Comparison of ENCODE assay signal across 9 cellular contexts in genomic region chr11:96228911-96229310, GRCh38.
DNase-seq lines count a peak whose midpoint lies in the region; ATAC-seq and TF ChIP-seq lines count a peak whose summit lies in the region.
"Had no signal": no experiment of that assay in that cellular context is flagged by ENCODE, and none has a peak within 500 bp of the region (broad histone marks: within the 10 kb centered on the region; RNA-seq: fewer than 3 reads in every experiment).

No MANE protein-coding gene starts in this region.

- no peak for TF ChIP-seq CTCF in gastroesophageal sphincter (IDR thresholded peaks at IDR 0.05)

- POLR2A ChIA-PET in activated CD4-positive, alpha-beta T cell treated with anti-CD3 and anti-CD28 coated beads for 36 hours (lab: Charles Lee): no interaction called here

- TF ChIP-seq EP300 in gastroesophageal sphincter (IDR thresholded peaks at IDR 0.05): no peak

- no peak for TF ChIP-seq POLR2A in gastroesophageal sphincter (IDR thresholded peaks at IDR 0.05)

- no peak for ATAC-seq in activated CD4-positive, alpha-beta T cell treated with anti-CD3 and anti-CD28 coated beads for 36 hours
- ATAC-seq in gastroesophageal sphincter (no peak), GM21381 (IDR thresholded peaks at IDR 0.05; ENCODE audit: unreplicated experiment) (no peak), HG03108 (IDR thresholded peaks at IDR 0.05; ENCODE audit: unreplicated experiment) (no peak)
- ATAC-seq in stimulated activated memory B cell treated with anti-CD40 and anti-IgM and Interleukin-4, amounts not matched to agents 10 μg/mL and 1 μg/mL and 100 μg/mL, for 72 hours: no peak

- H3K36me3 ChIP-seq in gastroesophageal sphincter: no peaks in the 10 kb centered on the region

- DNase-seq in activated CD4-positive, alpha-beta T cell treated with anti-CD3 and anti-CD28 coated beads for 36 hours: no peak
- no peak for DNase-seq in activated CD4-positive, alpha-beta T cell treated with anti-CD3 and anti-CD28 coated beads for 1 hour
- no peak for DNase-seq in activated naive CD8-positive, alpha-beta T cell treated with anti-CD3 and anti-CD28 coated beads for 36 hours
- DNase-seq in OCI-M1 (lab: John Stamatoyannopoulos, UW): no peak
- DNase-seq: stimulated activated CD4-positive, alpha-beta T cell treated with anti-CD3 and anti-CD28 coated beads, Interleukin-12 subunit alpha, Interleukin-12 subunit beta, amount 100 ng/mL, for 4 hours had no signal

- H3K27me3 Mint-ChIP-seq in activated CD4-positive, alpha-beta T cell treated with anti-CD3 and anti-CD28 coated beads for 36 hours: no peaks in the 10 kb centered on the region
- no peaks in the 10 kb centered on the region for H3K27me3 Mint-ChIP-seq in activated naive CD8-positive, alpha-beta T cell treated with anti-CD3 and anti-CD28 coated beads for 36 hours
- H3K27me3 Mint-ChIP-seq in stimulated activated memory B cell treated with anti-CD40 and anti-IgM and Interleukin-4, amounts not matched to agents 10 μg/mL and 1 μg/mL and 100 μg/mL, for 72 hours: no peaks in the 10 kb centered on the region

- no peaks in the 10 kb centered on the region for H3K9me3 Mint-ChIP-seq in activated CD4-positive, alpha-beta T cell treated with anti-CD3 and anti-CD28 coated beads for 36 hours (ENCODE audit: low read depth)
- H3K9me3 Mint-ChIP-seq in activated naive CD8-positive, alpha-beta T cell treated with anti-CD3 and anti-CD28 coated beads for 36 hours: peaks cover 1% of the 10 kb centered on the region
- H3K9me3 Mint-ChIP-seq in stimulated activated memory B cell treated with anti-CD40 and anti-IgM and Interleukin-4, amounts not matched to agents 10 μg/mL and 1 μg/mL and 100 μg/mL, for 72 hours: no peaks in the 10 kb centered on the region

- H3K27ac ChIP-seq in gastroesophageal sphincter: peak overlapping the region in 3 of 4 donors; percentile 63 to 79 (median 65)

- CTCF ChIA-PET in activated CD4-positive, alpha-beta T cell treated with anti-CD3 and anti-CD28 coated beads for 36 hours (lab: Charles Lee): interaction anchor here (0.6 to 1.6 kb wide), 4 partner anchors 10 to 113 kb away, joined by 3 to 4 read pairs (median 4); no protein-coding TSS in a partner anchor

- peaks cover 48% of the 10 kb centered on the region for H3K36me3 Mint-ChIP-seq in activated CD4-positive, alpha-beta T cell treated with anti-CD3 and anti-CD28 coated beads for 36 hours (ENCODE audit: low read depth)
- H3K36me3 Mint-ChIP-seq in activated naive CD8-positive, alpha-beta T cell treated with anti-CD3 and anti-CD28 coated beads for 36 hours: peaks cover 40% of the 10 kb centered on the region
- peaks cover 18% of the 10 kb centered on the region for H3K36me3 Mint-ChIP-seq in stimulated activated memory B cell treated with anti-CD40 and anti-IgM and Interleukin-4, amounts not matched to agents 10 μg/mL and 1 μg/mL and 100 μg/mL, for 72 hours

- no peak overlapping the region for H3K4me3 ChIP-seq in gastroesophageal sphincter

- H3K27me3 ChIP-seq in gastroesophageal sphincter: no peaks in the 10 kb centered on the region

- H3K4me1 Mint-ChIP-seq in activated CD4-positive, alpha-beta T cell treated with anti-CD3 and anti-CD28 coated beads for 36 hours: peaks cover 90% of the 10 kb centered on the region
- peaks cover 66% of the 10 kb centered on the region for H3K4me1 Mint-ChIP-seq in activated naive CD8-positive, alpha-beta T cell treated with anti-CD3 and anti-CD28 coated beads for 36 hours
- peaks cover 57% of the 10 kb centered on the region for H3K4me1 Mint-ChIP-seq in stimulated activated memory B cell treated with anti-CD40 and anti-IgM and Interleukin-4, amounts not matched to agents 10 μg/mL and 1 μg/mL and 100 μg/mL, for 72 hours

- H3K27ac Mint-ChIP-seq in activated CD4-positive, alpha-beta T cell treated with anti-CD3 and anti-CD28 coated beads for 36 hours: peak overlapping the region; percentile 88
- H3K27ac Mint-ChIP-seq in activated naive CD8-positive, alpha-beta T cell treated with anti-CD3 and anti-CD28 coated beads for 36 hours: peak overlapping the region; percentile 79
- H3K27ac Mint-ChIP-seq in stimulated activated memory B cell treated with anti-CD40 and anti-IgM and Interleukin-4, amounts not matched to agents 10 μg/mL and 1 μg/mL and 100 μg/mL, for 72 hours: peak overlapping the region; percentile 59

- no peaks in the 10 kb centered on the region for H3K9me3 ChIP-seq in gastroesophageal sphincter

- no peak overlapping the region for H3K4me3 Mint-ChIP-seq in activated CD4-positive, alpha-beta T cell treated with anti-CD3 and anti-CD28 coated beads for 36 hours
- no peak overlapping the region for H3K4me3 Mint-ChIP-seq in activated naive CD8-positive, alpha-beta T cell treated with anti-CD3 and anti-CD28 coated beads for 36 hours
- no peak overlapping the region for H3K4me3 Mint-ChIP-seq in stimulated activated memory B cell treated with anti-CD40 and anti-IgM and Interleukin-4, amounts not matched to agents 10 μg/mL and 1 μg/mL and 100 μg/mL, for 72 hours

- intact Hi-C loops in activated CD4-positive, alpha-beta T cell treated with anti-CD3 and anti-CD28 coated beads for 36 hours (cut with DNase I, micrococcal nuclease): loop anchor here (2.0 kb wide), 3 partner anchors 16 to 40 kb away; no protein-coding TSS in a partner anchor

- H3K4me1 ChIP-seq in gastroesophageal sphincter: peaks cover 0 to 42% (median 25%) of the 10 kb centered on the region in 3 donors
